In genomic region chr3:178320481-178321352, GRCh38 we compare ENCODE assay signal across 10 cellular contexts.
DNase-seq lines count a peak whose midpoint lies in the region; ATAC-seq and TF ChIP-seq lines count a peak whose summit lies in the region.
"Had no signal": no experiment of that assay in that cellular context is flagged by ENCODE, and none has a peak within 500 bp of the region (broad histone marks: within the 10 kb centered on the region; RNA-seq: fewer than 3 reads in every experiment).

No MANE protein-coding gene starts in this region.

- no peak overlapping the region; the same call in 1 of the 2 replicates for H3K4me2 ChIP-seq in MM.1S (ENCODE audit: low read depth, low read length)
- H3K4me2 ChIP-seq in mesendoderm (ENCODE audit: low read length) = no peak overlapping the region

- H3K9ac ChIP-seq in MM.1S (ENCODE audit: low read length) (no peak overlapping the region), mesendoderm (ENCODE audit: low read length) (no peak overlapping the region)

- peak overlapping the region; percentile 40 for H3K18ac ChIP-seq in mesendoderm (ENCODE audit: low read length)

- H3K79me1 ChIP-seq in mesendoderm (ENCODE audit: low read length) = no peaks in the 10 kb centered on the region

- no peak overlapping the region for H4K8ac ChIP-seq in mesendoderm (ENCODE audit: low read depth, low read length)

- no peak overlapping the region for H2AFZ ChIP-seq in MM.1S (ENCODE audit: low read length)

- peak overlapping the region; percentile 84 for H3K27ac Mint-ChIP-seq in chondrocyte (ENCODE audit: unreplicated experiment)
- H3K27ac Mint-ChIP-seq in immature natural killer cell = no peak overlapping the region

- no peaks in the 10 kb centered on the region for H3F3A ChIP-seq in MM.1S (ENCODE audit: insufficient read depth, low read length)

- H3K79me2 ChIP-seq in MM.1S (ENCODE audit: low read length) (no peaks in the 10 kb centered on the region), mesendoderm (ENCODE audit: control insufficient read depth, insufficient read depth, low read length) (no peaks in the 10 kb centered on the region)

- H3K27me3 ChIP-seq in MM.1S (replicated peaks; ENCODE audit: insufficient read depth, low read length) (no peaks in the 10 kb centered on the region), mesendoderm (ENCODE audit: insufficient read depth, low read length, poor library complexity) (no peaks in the 10 kb centered on the region)

- no peak overlapping the region for H3K23ac ChIP-seq in mesendoderm (ENCODE audit: low read length)

- TF ChIP-seq CTCF in MM.1S (IDR thresholded peaks at IDR 0.05; ENCODE audit: low read length) (no peak), chondrocyte (IDR thresholded peaks at IDR 0.05) (no peak)

- H3K56ac ChIP-seq in mesendoderm (ENCODE audit: low read length) = no peak overlapping the region

- H3K36me3 ChIP-seq in MM.1S (replicated peaks; ENCODE audit: insufficient read depth, low read length) = no peaks in the 10 kb centered on the region
- H3K36me3 ChIP-seq in mesendoderm (ENCODE audit: control insufficient read depth, insufficient read depth, low read length) = no peaks in the 10 kb centered on the region

- H3K4me3 ChIP-seq in MM.1S (ENCODE audit: low read length) (no peak overlapping the region), mesendoderm (ENCODE audit: low read length) (no peak overlapping the region)

- ATAC-seq in GM18867 (IDR thresholded peaks at IDR 0.05; ENCODE audit: unreplicated experiment) = no peak

- peak overlapping the region; percentile 17; the same call in 1 of the 2 replicates for H3K27ac ChIP-seq in MM.1S (ENCODE audit: low read length)
- no peak overlapping the region for H3K27ac ChIP-seq in mesendoderm (ENCODE audit: low read depth, low read length)

- peak overlapping the region; percentile 37 for H3K4ac ChIP-seq in mesendoderm (ENCODE audit: low read depth, low read length)

- H3K4me1 Mint-ChIP-seq in chondrocyte (ENCODE audit: low read depth) = peaks cover 42% of the 10 kb centered on the region
- no peaks in the 10 kb centered on the region for H3K4me1 Mint-ChIP-seq in immature natural killer cell

- no peak overlapping the region for H2AK5ac ChIP-seq in mesendoderm (ENCODE audit: low read length)

- no peak overlapping the region for H4K5ac ChIP-seq in mesendoderm (ENCODE audit: low read length)

- H3K27me3 Mint-ChIP-seq in chondrocyte (ENCODE audit: low read depth) (no peaks in the 10 kb centered on the region), immature natural killer cell (ENCODE audit: low read depth in 3 of 3) (peaks cover 0 to 2% (median 0%) of the 10 kb centered on the region in 3 donors)

- no peak overlapping the region for H2BK5ac ChIP-seq in mesendoderm (ENCODE audit: low read length)

- H3K9me2 ChIP-seq in MM.1S (replicated peaks; ENCODE audit: insufficient read depth, low read length) = no peaks in the 10 kb centered on the region

- DNase-seq in AG08395 (ENCODE audit: low spot score) (peak; percentile 44), MM.1S (peak; percentile 84), chondrocyte (ENCODE audit: low spot score) (no peak), mesendoderm (no peak), immature natural killer cell (no peak), NK-92 (lab: John Stamatoyannopoulos, UW; ENCODE audit: unreplicated experiment) (no peak), DMS153 treated with DMSO at 0.1 percent for 48 hours (lab: John Stamatoyannopoulos, UW; ENCODE audit: unreplicated experiment) (no peak)
- DNase-seq: stimulated activated CD4-positive, alpha-beta T cell treated with anti-CD3 and anti-CD28 coated beads, Interleukin-4, amount 100 ng/mL, for 4 hours; T-helper 9 cell had no signal

- H3K9me3 Mint-ChIP-seq in chondrocyte (ENCODE audit: low read depth) = peaks cover 3% of the 10 kb centered on the region
- no peaks in the 10 kb centered on the region for H3K9me3 Mint-ChIP-seq in immature natural killer cell

- H3K36me3 Mint-ChIP-seq in chondrocyte (ENCODE audit: low read depth) = no peaks in the 10 kb centered on the region
- no peaks in the 10 kb centered on the region for H3K36me3 Mint-ChIP-seq in immature natural killer cell

- H2BK120ac ChIP-seq in mesendoderm (ENCODE audit: low read depth, low read length) = no peak overlapping the region

- peak overlapping the region; percentile 57 for H2BK15ac ChIP-seq in mesendoderm (replicated peaks; ENCODE audit: low read depth)

- H3K4me1 ChIP-seq in MM.1S (ENCODE audit: low read length) = peaks cover 18% of the 10 kb centered on the region
- H3K4me1 ChIP-seq in mesendoderm (ENCODE audit: control insufficient read depth, low read depth, low read length) = peaks cover 4% of the 10 kb centered on the region

- WGBS in mesendoderm (ENCODE audit: extremely low coverage, insufficient coverage, low lambda C conversion rate) = no CpG with 5 or more reads among the region's 4 CpGs

- H3K9me3 ChIP-seq in MM.1S (replicated peaks; ENCODE audit: insufficient read depth, low read length) = no peaks in the 10 kb centered on the region

- no peak overlapping the region for H3K4me3 Mint-ChIP-seq in chondrocyte (ENCODE audit: unreplicated experiment)
- H3K4me3 Mint-ChIP-seq in immature natural killer cell = no peak overlapping the region

- no peaks in the 10 kb centered on the region for H4K20me1 ChIP-seq in MM.1S (ENCODE audit: insufficient read depth, low read length)

Comparison
In these comparisons a context has a peak if more than half of its experiments do, and no peak if none do; other contexts are left out.
1. DNase-seq: peak in AG08395 (single experiment) and MM.1S (single experiment); none in chondrocyte (single experiment), mesendoderm (single experiment), immature natural killer cell (0 of 3), NK-92 (single experiment) and DMS153 treated with DMSO at 0.1 percent for 48 hours (single experiment).